ENCODE assay signal across 11 cellular contexts in the genomic region with DNA sequence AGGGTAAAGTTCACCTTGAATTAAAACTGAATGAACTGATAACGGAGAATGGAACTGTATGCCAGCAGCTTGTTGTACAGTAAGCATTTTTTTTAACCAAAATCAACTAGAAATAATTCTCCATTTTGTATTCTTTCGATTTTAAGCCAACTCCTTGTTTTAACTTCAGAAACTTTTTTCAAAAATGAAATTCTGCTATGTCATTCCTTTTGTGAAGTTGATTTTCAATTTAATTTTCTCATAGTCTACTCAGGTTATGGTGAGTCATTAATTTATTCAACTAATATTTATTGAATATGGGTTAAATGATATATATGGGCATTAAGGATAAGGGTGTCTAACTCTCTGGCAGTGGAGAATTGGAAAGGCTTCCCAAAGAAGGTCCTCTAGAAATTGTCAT.
"Had no signal": no experiment of that assay in that cellular context is flagged by ENCODE, and none has a peak within 500 bp of the region (broad histone marks: within the 10 kb centered on the region; RNA-seq: fewer than 3 reads in every experiment).

No MANE protein-coding gene starts in this region.

- H3K4me3 Mint-ChIP-seq: activated CD8-positive, alpha-beta memory T cell treated with anti-CD3 and anti-CD28 coated beads, Interleukin-2, amount 10 ng/mL, durations not matched to agents 7 days and 5 days had no signal

- H3K9me3 ChIP-seq: adrenal gland, colonic mucosa had no signal

- H3K4me1 ChIP-seq: colonic mucosa, tibial artery, vagina had no signal

- H3K27me3 Mint-ChIP-seq: activated CD8-positive, alpha-beta memory T cell treated with anti-CD3 and anti-CD28 coated beads, Interleukin-2, amount 10 ng/mL, durations not matched to agents 7 days and 5 days had no signal

- H3K36me3 ChIP-seq: adrenal gland, colonic mucosa had no signal

- H3K27ac ChIP-seq: adrenal gland, colonic mucosa, tibial artery, vagina had no signal

- DNase-seq: activated CD8-positive, alpha-beta memory T cell treated with anti-CD3 and anti-CD28 coated beads, Interleukin-2, amount 10 ng/mL, durations not matched to agents 7 days and 5 days; activated T-cell treated with anti-CD3 and anti-CD28 coated beads, Interleukin-2, amount 50 U/mL, for 48 hours; adrenal gland; colonic mucosa; left ventricle myocardium superior; right cardiac atrium; small intestine; T-helper 1 cell; tibial artery had no signal

- H3K27me3 ChIP-seq: adrenal gland, colonic mucosa, tibial artery, vagina had no signal

- FAIRE-seq: TTC549 had no signal

- H3K4me3 ChIP-seq: adrenal gland, colonic mucosa, tibial artery, vagina had no signal

- ATAC-seq: activated CD8-positive, alpha-beta memory T cell treated with anti-CD3 and anti-CD28 coated beads, Interleukin-2, amount 10 ng/mL, durations not matched to agents 7 days and 5 days; left ventricle myocardium superior; right cardiac atrium had no signal
